ENCODE assay signal across 17 cellular contexts in genomic region chr4:158295053-158295452, GRCh38.
"Had no signal": no experiment of that assay in that cellular context is flagged by ENCODE, and none has a peak within 500 bp of the region (broad histone marks: within the 10 kb centered on the region; RNA-seq: fewer than 3 reads in every experiment).

No MANE protein-coding gene starts in this region.

- H3K4me3 ChIP-seq: cardiac muscle cell, left lung, right atrium auricular region, skin epidermis had no signal

- H3K4me1 ChIP-seq: left lung, right atrium auricular region had no signal

- H3K27me3 ChIP-seq: cardiac muscle cell, left lung, right atrium auricular region had no signal

- H3K36me3 ChIP-seq: cardiac muscle cell, left lung, right atrium auricular region, WERI-Rb-1 had no signal

- H3K27ac ChIP-seq: cardiac muscle cell, left lung, right atrium auricular region, skin epidermis, WERI-Rb-1 had no signal

- DNase-seq: activated CD4-positive, alpha-beta T cell treated with anti-CD3 and anti-CD28 coated beads for 36 hours; activated CD4-positive, alpha-beta T cell treated with anti-CD3 and anti-CD28 coated beads, Interleukin-2, amount 50 U/mL, for 48 hours; activated gamma-delta T cell treated with Interleukin-2 at 50 U/mL for 16 hours; activated T-cell treated with anti-CD3 and anti-CD28 coated beads for 4 hours; amygdala; effector memory CD8-positive, alpha-beta T cell; hypothalamus; kidney; left lung; mammary epithelial cell; occipital lobe; posterior cingulate gyrus; T-helper 2 cell; WERI-Rb-1 had no signal

- ATAC-seq: activated CD4-positive, alpha-beta T cell treated with anti-CD3 and anti-CD28 coated beads for 36 hours; effector memory CD8-positive, alpha-beta T cell; left lung had no signal

- H3K9me3 ChIP-seq: right atrium auricular region had no signal
